Comparison of ENCODE assay signal across 20 cellular contexts in the genomic region with DNA sequence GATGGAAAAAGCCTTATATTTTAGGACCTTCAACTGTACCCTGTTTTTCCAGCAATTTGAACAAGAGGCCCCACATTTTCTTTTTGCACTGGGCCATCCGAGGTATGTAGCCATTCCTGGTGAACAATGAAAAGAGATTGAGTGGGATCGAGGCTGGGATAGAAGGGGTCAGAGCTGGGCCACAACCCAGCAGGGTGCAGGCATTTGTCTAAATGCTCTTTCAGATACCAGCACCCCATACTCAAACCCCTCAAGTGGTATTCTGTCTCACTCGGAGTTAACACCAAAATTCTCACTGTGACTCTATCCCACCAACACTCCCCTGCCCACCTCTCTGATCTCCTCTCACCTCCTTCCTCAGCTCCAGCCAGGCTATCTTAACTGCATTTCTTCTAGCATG. TPM values are rescaled to one million over a fixed set of nuclear protein-coding genes. Genes with fewer than 3 reads are reported as not detected.
DNase-seq lines count a peak whose midpoint lies in the region; ATAC-seq, FAIRE-seq and TF ChIP-seq lines count a peak whose summit lies in the region.
"Had no signal": no experiment of that assay in that cellular context is flagged by ENCODE, and none has a peak within 500 bp of the region (broad histone marks: within the 10 kb centered on the region; RNA-seq: fewer than 3 reads in every experiment).

No MANE protein-coding gene starts in this region.

- H3K23me2 ChIP-seq in H1 (ENCODE audit: low read depth, low read length) = no peaks in the 10 kb centered on the region; the same call in 1 of the 2 replicates

- H3K9me3 Mint-ChIP-seq in nephron progenitor cell (peaks cover 14% of the 10 kb centered on the region), type B pancreatic cell (peaks cover 1% of the 10 kb centered on the region)

- CTCF ChIA-PET in H1 (lab: Charles Lee; ENCODE audit: partially characterized antibody) = interaction anchor here (0.9 to 1.5 kb wide), 2 partner anchors 101 to 134 kb away, joined by 3 to 4 read pairs; no protein-coding TSS in a partner anchor

- H3K27ac ChIP-seq in left ventricle myocardium inferior (replicated peaks) = peak overlapping the region; percentile 67
- no peak overlapping the region for H3K27ac ChIP-seq in H1 (ENCODE audit: low read depth, low read length)
- H3K27ac ChIP-seq: BLaER1, HL-60 had no signal

- whole genome bisulfite sequencing in H1 (ENCODE audit: extremely low coverage in 1 of 2, insufficient coverage in 1 of 2, insufficient read length in 1 of 2, insufficient replicate concordance in 2 of 2, low coverage in 1 of 2, low lambda C conversion rate in 2 of 2, missing lambda C conversion rate in 1 of 2), 2 experiments = 71% methylated on average over 3 of the region's 3 CpGs; no CpG with 5 or more reads in 1 of the 2 experiments

- H3K4me1 Mint-ChIP-seq in nephron progenitor cell = peaks cover 87% of the 10 kb centered on the region
- H3K4me1 Mint-ChIP-seq in type B pancreatic cell (ENCODE audit: unreplicated experiment) = peaks cover 54% of the 10 kb centered on the region

- ATAC-seq in Right ventricle myocardium inferior (no peak), GM19463 (IDR thresholded peaks at IDR 0.05; ENCODE audit: unreplicated experiment) (no peak), HG03457 (IDR thresholded peaks at IDR 0.05; ENCODE audit: unreplicated experiment) (no peak)

- H3K79me1 ChIP-seq in H1 (ENCODE audit: low read depth, low read length) = no peaks in the 10 kb centered on the region

- FAIRE-seq in H1 (lab: Jason Lieb, UNC) = no peak
- FAIRE-seq: GM12891, GM18507, HTR-8/SVneo had no signal

- H3K4me1 ChIP-seq in left ventricle myocardium inferior (peaks cover 26% of the 10 kb centered on the region), H1 (replicated peaks in 1 of 4; ENCODE audit: control insufficient read depth in 3 of 4, insufficient read depth in 4 of 4, low read length in 3 of 4) (peaks cover 0 to 4% (median under 1%) of the 10 kb centered on the region in 4 experiments; a peak in 2 of 7 replicates)
- H3K4me1 ChIP-seq: BLaER1 had no signal

- H3K27me3 Mint-ChIP-seq in nephron progenitor cell (ENCODE audit: low read depth, poor library complexity) (no peaks in the 10 kb centered on the region), type B pancreatic cell (no peaks in the 10 kb centered on the region)

- peaks cover 4% of the 10 kb centered on the region for H3K9me3 ChIP-seq in left ventricle myocardium inferior (replicated peaks)
- H3K9me3 ChIP-seq in H1 (ENCODE audit: insufficient read depth in 2 of 2, low read depth in 1 of 2, low read length in 1 of 2) = no peaks in the 10 kb centered on the region

- peaks cover 9% of the 10 kb centered on the region for H3K36me3 Mint-ChIP-seq in nephron progenitor cell (ENCODE audit: low read depth)
- H3K36me3 Mint-ChIP-seq in type B pancreatic cell = no peaks in the 10 kb centered on the region

- H3K23ac ChIP-seq in H1 (ENCODE audit: insufficient read length) = no peak overlapping the region

- H3K14ac ChIP-seq in H1 (ENCODE audit: insufficient read length) = no peak overlapping the region

- H3K4me3 Mint-ChIP-seq in nephron progenitor cell = no peak overlapping the region
- H3K4me3 Mint-ChIP-seq in type B pancreatic cell = no peak overlapping the region

- H3K36me3 ChIP-seq in left ventricle myocardium inferior = no peaks in the 10 kb centered on the region
- no peaks in the 10 kb centered on the region for H3K36me3 ChIP-seq in H1 (ENCODE audit: control insufficient read depth in 2 of 4, insufficient read depth in 4 of 4, low read length in 3 of 4)
- H3K36me3 ChIP-seq: BLaER1 had no signal

- H2BK12ac ChIP-seq in H1 (ENCODE audit: low read depth, low read length) = no peak overlapping the region

- H2BK5ac ChIP-seq in H1 (ENCODE audit: low read depth, low read length) = no peak overlapping the region

- H4K91ac ChIP-seq in H1 (replicated peaks; ENCODE audit: insufficient read length, low read length) = no peak overlapping the region

- no peak overlapping the region for H4K5ac ChIP-seq in H1 (ENCODE audit: insufficient read length, low read depth, low read length)

- no peak overlapping the region for H2BK15ac ChIP-seq in H1 (ENCODE audit: low read length)

- H3K27me3 ChIP-seq in left ventricle myocardium inferior (ENCODE audit: low read depth) (no peaks in the 10 kb centered on the region), H1 (replicated peaks in 1 of 4; ENCODE audit: control insufficient read depth in 3 of 4, extremely low read depth in 1 of 4, insufficient read depth in 3 of 4, low read length in 3 of 4) (no peaks in the 10 kb centered on the region)
- H3K27me3 ChIP-seq: BLaER1 had no signal

- no peak overlapping the region for H3K4me2 ChIP-seq in H1 (ENCODE audit: insufficient read depth in 1 of 2, low read depth in 2 of 2, low read length in 2 of 2)
- H3K4me2 ChIP-seq: BLaER1 had no signal

- H2AK5ac ChIP-seq in H1 (ENCODE audit: low read depth, low read length) = no peak overlapping the region

- H2BK120ac ChIP-seq in H1 (replicated peaks; ENCODE audit: low read depth, low read length) = no peak overlapping the region

- DNase-seq in left ventricle myocardium inferior (no peak), Right ventricle myocardium inferior (ENCODE audit: missing footprints) (no peak), H1 (ENCODE audit: low read depth in 1 of 2, low spot score in 2 of 2) (no peak), nephron progenitor cell (no peak), type B pancreatic cell (ENCODE audit: extremely low spot score, unreplicated experiment) (no peak), globus pallidus (ENCODE audit: low spot score) (no peak)
- DNase-seq: GF-D8, H7, MV-4-11, NCI-H1417, NCI-H187 treated with DMSO at 0.1 percent for 48 hours, NCI-H526 treated with DMSO at 0.1 percent for 48 hours, SIG-M5 had no signal

- H3K9ac ChIP-seq in H1 (replicated peaks in 1 of 4; ENCODE audit: extremely low read depth in 1 of 4, low read depth in 3 of 4, low read length in 3 of 4) = peak overlapping the region in 1 of 4 experiments; percentile 34; a peak in 1 of 7 replicates
- H3K9ac ChIP-seq: BLaER1 had no signal

- no peaks in the 10 kb centered on the region for H4K20me1 ChIP-seq in H1 (replicated peaks in 1 of 2; ENCODE audit: control insufficient read depth in 1 of 2, insufficient read depth in 2 of 2, low read length in 2 of 2)
- H4K20me1 ChIP-seq: BLaER1 had no signal

- H3K27ac Mint-ChIP-seq in nephron progenitor cell = peak overlapping the region; percentile 98
- peak overlapping the region; percentile 37 for H3K27ac Mint-ChIP-seq in type B pancreatic cell

- no peak overlapping the region for H3K56ac ChIP-seq in H1 (replicated peaks; ENCODE audit: insufficient read length, low read depth, low read length)

- H3K4me3 ChIP-seq in left ventricle myocardium inferior (no peak overlapping the region), H1 (ENCODE audit: extremely low read depth in 1 of 4, insufficient read depth in 2 of 4, low read depth in 3 of 4, low read length in 4 of 4) (no peak overlapping the region)
- H3K4me3 ChIP-seq: BLaER1 had no signal

- intact Hi-C loops in left ventricle myocardium inferior (cut with micrococcal nuclease) = no loop called here
- intact Hi-C loops in Right ventricle myocardium inferior (cut with DNase I) = no loop called here

- no peak overlapping the region for H3K4ac ChIP-seq in H1 (replicated peaks; ENCODE audit: insufficient read length, low read depth, low read length)

- no peak overlapping the region for H4K8ac ChIP-seq in H1 (ENCODE audit: extremely low read depth, insufficient read depth, low read length)

- POLR2A ChIA-PET in H1 (lab: Charles Lee; ENCODE audit: partially characterized antibody) = interaction anchor here (1.0 to 1.2 kb wide), 2 partner anchors 24 to 27 kb away, joined by 4 read pairs; a partner anchor contains a TSS

- H2AFZ ChIP-seq in H1 (ENCODE audit: low read length) = no peak overlapping the region

- H3K18ac ChIP-seq in H1 (ENCODE audit: extremely low read depth, low read length) = no peak overlapping the region

- no peak for TF ChIP-seq RAD21 in H1 (IDR thresholded peaks at IDR 0.05 in 1 of 2, conservative IDR thresholded peaks at IDR 0.05 in 1 of 2; ENCODE audit: low read depth in 2 of 2, low read length in 2 of 2)

- no peaks in the 10 kb centered on the region for H3K79me2 ChIP-seq in H1 (ENCODE audit: control insufficient read depth in 1 of 2, insufficient read depth in 2 of 2, low read length in 2 of 2)

- no peak for TF ChIP-seq CTCF in left ventricle myocardium inferior (IDR thresholded peaks at IDR 0.05; ENCODE audit: borderline replicate concordance)
- TF ChIP-seq CTCF in H1 (IDR thresholded peaks at IDR 0.05; ENCODE audit: control extremely low read depth in 1 of 3, insufficient read depth in 1 of 3, low read depth in 1 of 3, low read length in 3 of 3) = no peak
- no peak for TF ChIP-seq CTCF in nephron progenitor cell (IDR thresholded peaks at IDR 0.05)
- TF ChIP-seq CTCF in type B pancreatic cell (conservative IDR thresholded peaks at IDR 0.05) = no peak

- TF ChIP-seq EP300 in H1 (IDR thresholded peaks at IDR 0.05; ENCODE audit: borderline replicate concordance in 1 of 2, low read depth in 2 of 2, low read length in 2 of 2) = no peak

- no peak for TF ChIP-seq POLR2A in H1 (IDR thresholded peaks at IDR 0.05; ENCODE audit: control extremely low read depth in 1 of 2, low read depth in 2 of 2, low read length in 2 of 2)

- H2BK20ac ChIP-seq in H1 (ENCODE audit: low read length) = no peak overlapping the region

TF ChIP-seq in H1, 55 proteins besides CTCF, POLR2A, EP300 and RAD21:
- TF ChIP-seq TCF12 (IDR thresholded peaks at IDR 0.05; ENCODE audit: low read depth, low read length) = no peak
- TF ChIP-seq ZNF274 (IDR thresholded peaks at IDR 0.05; ENCODE audit: borderline replicate concordance, extremely low read depth, low read length) = no peak
- 0 out of 2 replicates have a peak, but pooled peaks have one; percentile 85 for TF ChIP-seq RXRA (IDR thresholded peaks at IDR 0.05; ENCODE audit: insufficient read depth, low read depth, low read length)

RNA-seq across cellular contexts. Expression of a gene that starts 26.8 kb away (rescaled TPM):
- 16.1 TPM for total RNA-seq in left ventricle myocardium inferior
- 25.0 TPM for total RNA-seq in Right ventricle myocardium inferior
- 152 and 179 TPM in 2 replicates for total RNA-seq in H1 (2021; fragmentation: NEBNext Ultra II Directional; extraction: Animal tissue kit (Norgen Biotek cat#: 25700))
- 99.3 and 101 TPM in 2 replicates for polyA plus RNA-seq in H1 (2011; rRNA removed)
- polyA plus RNA-seq in H1 (2011; cell fraction: cytosol; rRNA removed) = 57.6 TPM
- 123 TPM for polyA plus RNA-seq in H1 (2011; cell fraction: nucleus; rRNA removed)
- 77.6 to 104 TPM (median 87.6 TPM) in 4 replicates for polyA plus RNA-seq in H1 (2012, experiment 1 of 2)
- 27.9 TPM for polyA plus RNA-seq in H1 (2012, experiment 2 of 2)
- 87.7 TPM for polyA plus RNA-seq in H1 (2013, experiment 1 of 2)
- 97.5 TPM for polyA plus RNA-seq in H1 (2013, experiment 2 of 2)
- 148 and 173 TPM in 2 replicates for polyA minus RNA-seq in H1 (2011; rRNA and poly(A)+ RNA removed)
- polyA minus RNA-seq in H1 (2011; cell fraction: cytosol; rRNA and poly(A)+ RNA removed) = 65.2 TPM
- 159 TPM for polyA minus RNA-seq in H1 (2011; cell fraction: nucleus; rRNA and poly(A)+ RNA removed)
- 43.0 TPM in 2 replicates for total RNA-seq in type B pancreatic cell (ENCODE audit: low replicate concordance)
